ENCODE assay signal across 1 cellular context in the genomic region with DNA sequence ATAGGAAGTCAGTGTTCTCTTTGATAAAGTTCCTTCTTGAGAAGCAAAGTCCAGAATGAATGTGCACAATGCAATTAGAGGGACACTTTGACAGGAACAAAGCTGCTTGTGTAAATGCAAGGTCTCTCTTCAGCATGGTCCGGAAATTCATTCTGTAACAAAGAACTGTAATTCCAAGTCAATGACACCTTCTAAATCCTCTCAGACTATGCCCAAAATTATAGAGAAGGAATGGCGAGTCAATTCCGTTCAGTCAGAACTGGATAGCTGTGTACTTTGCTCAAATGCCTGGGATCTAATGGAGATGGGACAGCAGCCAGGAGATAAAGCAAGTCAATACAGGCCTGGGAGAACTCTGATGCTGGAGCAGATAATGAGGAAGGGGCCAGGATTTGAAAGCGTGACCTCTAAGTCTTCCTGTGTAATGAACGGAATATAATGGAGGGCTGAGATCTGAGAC.
TF ChIP-seq lines count a peak whose summit lies in the region.

No MANE protein-coding gene starts in this region.

TF ChIP-seq in HCT116, 20 proteins besides CTCF, POLR2A, EP300 and RAD21 (continued from another document):
- TF ChIP-seq, protein P1, sequence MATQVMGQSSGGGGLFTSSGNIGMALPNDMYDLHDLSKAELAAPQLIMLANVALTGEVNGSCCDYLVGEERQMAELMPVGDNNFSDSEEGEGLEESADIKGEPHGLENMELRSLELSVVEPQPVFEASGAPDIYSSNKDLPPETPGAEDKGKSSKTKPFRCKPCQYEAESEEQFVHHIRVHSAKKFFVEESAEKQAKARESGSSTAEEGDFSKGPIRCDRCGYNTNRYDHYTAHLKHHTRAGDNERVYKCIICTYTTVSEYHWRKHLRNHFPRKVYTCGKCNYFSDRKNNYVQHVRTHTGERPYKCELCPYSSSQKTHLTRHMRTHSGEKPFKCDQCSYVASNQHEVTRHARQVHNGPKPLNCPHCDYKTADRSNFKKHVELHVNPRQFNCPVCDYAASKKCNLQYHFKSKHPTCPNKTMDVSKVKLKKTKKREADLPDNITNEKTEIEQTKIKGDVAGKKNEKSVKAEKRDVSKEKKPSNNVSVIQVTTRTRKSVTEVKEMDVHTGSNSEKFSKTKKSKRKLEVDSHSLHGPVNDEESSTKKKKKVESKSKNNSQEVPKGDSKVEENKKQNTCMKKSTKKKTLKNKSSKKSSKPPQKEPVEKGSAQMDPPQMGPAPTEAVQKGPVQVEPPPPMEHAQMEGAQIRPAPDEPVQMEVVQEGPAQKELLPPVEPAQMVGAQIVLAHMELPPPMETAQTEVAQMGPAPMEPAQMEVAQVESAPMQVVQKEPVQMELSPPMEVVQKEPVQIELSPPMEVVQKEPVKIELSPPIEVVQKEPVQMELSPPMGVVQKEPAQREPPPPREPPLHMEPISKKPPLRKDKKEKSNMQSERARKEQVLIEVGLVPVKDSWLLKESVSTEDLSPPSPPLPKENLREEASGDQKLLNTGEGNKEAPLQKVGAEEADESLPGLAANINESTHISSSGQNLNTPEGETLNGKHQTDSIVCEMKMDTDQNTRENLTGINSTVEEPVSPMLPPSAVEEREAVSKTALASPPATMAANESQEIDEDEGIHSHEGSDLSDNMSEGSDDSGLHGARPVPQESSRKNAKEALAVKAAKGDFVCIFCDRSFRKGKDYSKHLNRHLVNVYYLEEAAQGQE (IDR thresholded peaks at IDR 0.05; ENCODE audit: low read depth) = no peak
- no peak for TF ChIP-seq ZFX (IDR thresholded peaks at IDR 0.05)
- TF ChIP-seq EGR1 (IDR thresholded peaks at IDR 0.05; ENCODE audit: low read depth) = no peak
- TF ChIP-seq FOSL1 (IDR thresholded peaks at IDR 0.05; ENCODE audit: low read depth) = no peak
- TF ChIP-seq, protein P2, sequence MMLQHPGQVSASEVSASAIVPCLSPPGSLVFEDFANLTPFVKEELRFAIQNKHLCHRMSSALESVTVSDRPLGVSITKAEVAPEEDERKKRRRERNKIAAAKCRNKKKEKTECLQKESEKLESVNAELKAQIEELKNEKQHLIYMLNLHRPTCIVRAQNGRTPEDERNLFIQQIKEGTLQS (IDR thresholded peaks at IDR 0.05) = no peak
- no peak for TF ChIP-seq TCF7L2 (IDR thresholded peaks at IDR 0.05; ENCODE audit: borderline replicate concordance, extremely low read depth, insufficient read depth, insufficient read length)
